ENCODE assay signal across 2 cellular contexts in the genomic region with DNA sequence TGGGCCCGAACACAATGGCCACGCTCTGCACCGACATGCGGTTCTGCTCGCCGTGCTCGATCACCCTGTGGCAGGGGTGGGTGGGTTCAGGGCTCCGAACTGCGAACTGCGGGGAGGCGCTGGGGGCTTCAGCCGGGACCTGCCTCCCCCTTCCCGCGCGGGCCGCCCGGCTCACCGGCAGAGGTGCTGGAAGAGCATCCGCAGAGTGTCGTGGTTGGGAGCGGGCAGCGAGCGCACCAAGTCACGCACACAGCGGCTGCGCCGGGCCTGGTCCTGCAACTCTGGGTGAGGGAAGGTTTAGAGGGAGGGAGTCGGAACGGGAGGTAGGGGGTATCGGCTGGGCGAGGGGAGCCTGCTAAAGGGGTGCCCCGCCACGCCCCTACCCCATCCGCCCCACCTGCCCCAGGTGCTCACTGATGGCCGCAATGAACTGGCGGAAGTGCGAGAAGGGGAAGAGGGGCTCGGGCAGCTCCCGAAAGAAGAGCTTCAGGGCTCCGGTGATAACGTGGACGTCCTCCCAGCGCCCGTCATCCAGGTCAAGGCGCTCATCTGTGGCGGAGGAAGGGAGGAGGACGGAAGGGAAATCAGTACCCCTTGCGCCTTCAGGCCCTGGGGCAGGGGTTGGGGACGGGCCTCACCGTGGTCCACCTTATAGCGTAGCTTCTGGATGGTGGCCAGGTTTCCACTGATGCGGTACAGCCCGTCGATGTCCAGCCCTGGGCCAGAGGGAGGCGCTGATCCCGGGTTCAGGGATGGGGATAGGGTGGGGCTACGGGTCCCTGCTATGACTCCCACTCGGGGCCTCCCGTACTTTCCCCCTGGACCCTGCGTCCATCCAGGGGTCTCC.
TF ChIP-seq lines count a peak whose summit lies in the region.

No MANE protein-coding gene starts in this region.

TF ChIP-seq in HEK293, 187 proteins besides CTCF, POLR2A, EP300 and RAD21:
- TF ChIP-seq ZNF10 (tag by site-specific recombination; IDR thresholded peaks at IDR 0.05), result peak; percentile 90
- no peak for TF ChIP-seq ZNF664 (tag by site-specific recombination; IDR thresholded peaks at IDR 0.05)
- TF ChIP-seq ZNF776 (tag by site-specific recombination; IDR thresholded peaks at IDR 0.05; ENCODE audit: borderline replicate concordance), result no peak
- no peak for TF ChIP-seq ZSCAN23 (tag by site-specific recombination; IDR thresholded peaks at IDR 0.05)

TF ChIP-seq in H1, 55 proteins besides CTCF, POLR2A, EP300 and RAD21:
- TF ChIP-seq, protein P1, sequence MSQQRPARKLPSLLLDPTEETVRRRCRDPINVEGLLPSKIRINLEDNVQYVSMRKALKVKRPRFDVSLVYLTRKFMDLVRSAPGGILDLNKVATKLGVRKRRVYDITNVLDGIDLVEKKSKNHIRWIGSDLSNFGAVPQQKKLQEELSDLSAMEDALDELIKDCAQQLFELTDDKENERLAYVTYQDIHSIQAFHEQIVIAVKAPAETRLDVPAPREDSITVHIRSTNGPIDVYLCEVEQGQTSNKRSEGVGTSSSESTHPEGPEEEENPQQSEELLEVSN (IDR thresholded peaks at IDR 0.05), result peak; percentile 41; the same call in 1 of the 2 replicates
- no peak for TF ChIP-seq POLR2AphosphoS5 (IDR thresholded peaks at IDR 0.05; ENCODE audit: low read depth, low read length)
- TF ChIP-seq CREB1 (IDR thresholded peaks at IDR 0.05), result no peak
- TF ChIP-seq FOSL1 (IDR thresholded peaks at IDR 0.05; ENCODE audit: insufficient read depth, low read depth, low read length), result no peak
